Comparison of ENCODE assay signal across 10 cellular contexts in the genomic region with DNA sequence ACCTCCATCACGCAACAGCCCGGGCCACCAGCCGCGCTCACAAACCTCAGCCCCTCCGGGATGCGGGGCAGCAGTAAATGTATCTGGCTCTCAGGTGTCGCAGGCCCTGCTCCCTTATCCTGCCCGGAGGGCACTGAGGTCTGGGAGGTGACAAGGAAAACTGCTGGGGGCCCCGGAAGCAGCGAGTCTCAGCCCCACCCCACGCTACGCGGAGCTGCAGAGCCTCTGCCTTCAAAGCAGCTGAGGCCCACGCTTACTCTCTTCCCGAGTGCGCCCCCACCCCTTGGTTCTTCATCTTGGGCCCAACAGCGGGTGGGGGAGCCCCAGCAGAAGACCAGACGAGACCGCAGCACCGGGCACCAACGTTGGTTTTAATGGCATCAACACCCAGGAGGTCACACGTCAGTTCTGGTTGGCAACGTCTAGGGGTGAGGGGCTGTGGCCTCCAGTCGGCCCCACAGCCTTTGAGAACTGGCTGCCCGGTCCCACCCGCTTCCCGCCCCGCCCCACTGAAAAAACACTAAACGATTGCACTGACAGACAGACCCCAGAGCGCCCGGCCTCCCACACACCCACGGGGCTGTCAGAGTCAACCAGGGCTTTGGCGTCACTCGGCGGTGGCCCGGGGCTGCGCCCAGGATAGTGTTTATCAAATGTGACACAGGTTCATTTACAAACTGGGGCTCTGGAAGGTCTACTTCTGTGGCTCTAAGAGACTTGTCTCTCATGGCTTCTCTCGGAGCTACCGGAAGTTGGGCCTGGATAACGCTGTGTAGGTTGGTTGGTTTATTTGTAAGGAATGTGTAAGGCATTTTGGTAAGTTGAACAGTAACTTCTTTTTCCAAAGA. TPM values are rescaled to one million over a fixed set of nuclear protein-coding genes. Genes with fewer than 3 reads are reported as not detected.
DNase-seq lines count a peak whose midpoint lies in the region; ATAC-seq, FAIRE-seq and TF ChIP-seq lines count a peak whose summit lies in the region.
"Had no signal": no experiment of that assay in that cellular context is flagged by ENCODE, and none has a peak within 500 bp of the region (broad histone marks: within the 10 kb centered on the region; RNA-seq: fewer than 3 reads in every experiment).

No MANE protein-coding gene starts in this region.

- no peak overlapping the region for H2AFZ ChIP-seq in GM23338

- no peak for ATAC-seq in activated CD8-positive, alpha-beta T cell treated with anti-CD3 and anti-CD28 coated beads, Interleukin-2, amount 10 ng/mL, durations not matched to agents 7 days and 5 days
- ATAC-seq in gastrocnemius medialis (no peak), GM23338 (no peak)

- TF ChIP-seq CTCF in gastrocnemius medialis (IDR thresholded peaks at IDR 0.05 in 4 of 5, conservative IDR thresholded peaks at IDR 0.05 in 1 of 5), result no peak
- TF ChIP-seq CTCF in GM23338 (conservative IDR thresholded peaks at IDR 0.05; ENCODE audit: low read depth in 2 of 2), result no peak

- no peaks in the 10 kb centered on the region for H3K27me3 Mint-ChIP-seq in activated CD8-positive, alpha-beta T cell treated with anti-CD3 and anti-CD28 coated beads, Interleukin-2, amount 10 ng/mL, durations not matched to agents 7 days and 5 days (ENCODE audit: low read depth)
- H3K27me3 Mint-ChIP-seq in GM23338 (ENCODE audit: insufficient read depth, low read depth, poor library complexity), result peaks cover 16% of the 10 kb centered on the region

- no peaks in the 10 kb centered on the region for H3K9me3 ChIP-seq in gastrocnemius medialis

- no peak overlapping the region for H3K4me2 ChIP-seq in GM23338

- no peaks in the 10 kb centered on the region; the same call in 1 of the 2 replicates for H4K20me1 ChIP-seq in GM23338 (replicated peaks; ENCODE audit: insufficient read depth)

- no peaks in the 10 kb centered on the region for H3K27me3 ChIP-seq in gastrocnemius medialis
- H3K27me3 ChIP-seq in GM23338 (ENCODE audit: insufficient read depth), result no peaks in the 10 kb centered on the region
- H3K27me3 ChIP-seq: dorsolateral prefrontal cortex had no signal

- peaks cover 20% of the 10 kb centered on the region for H3K36me3 Mint-ChIP-seq in activated CD8-positive, alpha-beta T cell treated with anti-CD3 and anti-CD28 coated beads, Interleukin-2, amount 10 ng/mL, durations not matched to agents 7 days and 5 days (ENCODE audit: low read depth)
- H3K36me3 Mint-ChIP-seq in GM23338 (ENCODE audit: low read depth), result peaks cover 25% of the 10 kb centered on the region

- H3K4me3 ChIP-seq in gastrocnemius medialis (no peak overlapping the region), GM23338 (no peak overlapping the region)
- H3K4me3 ChIP-seq: dorsolateral prefrontal cortex had no signal

- H3F3A ChIP-seq in GM23338 (replicated peaks; ENCODE audit: low read depth), result 0 out of 2 replicates have a peak, but pooled peaks cover 7% of the 10 kb centered on the region

- H3K27ac ChIP-seq in gastrocnemius medialis (peak overlapping the region in 3 of 4 donors; percentile 30 to 54 (median 37)), GM23338 (ENCODE audit: low read depth) (no peak overlapping the region)

- H3K4me1 Mint-ChIP-seq in activated CD8-positive, alpha-beta T cell treated with anti-CD3 and anti-CD28 coated beads, Interleukin-2, amount 10 ng/mL, durations not matched to agents 7 days and 5 days (ENCODE audit: low read depth), result peaks cover 49% of the 10 kb centered on the region
- H3K4me1 Mint-ChIP-seq in GM23338, result peaks cover 4% of the 10 kb centered on the region

- DNase-seq in GM19239 (ENCODE audit: insufficient read length, low spot score) (peak; percentile 1), islet precursor cell (peak; percentile 54), gastrocnemius medialis (no peak), UCSD-AML1 (lab: John Stamatoyannopoulos, UW; ENCODE audit: unreplicated experiment) (no peak), GM23338 (ENCODE audit: low spot score) (no peak), medulla oblongata (ENCODE audit: extremely low spot score) (no peak), occipital lobe (lab: John Stamatoyannopoulos, UW) (no peak)
- no peak for DNase-seq in activated CD8-positive, alpha-beta T cell treated with anti-CD3 and anti-CD28 coated beads, Interleukin-2, amount 10 ng/mL, durations not matched to agents 7 days and 5 days
- DNase-seq: GF-D8 had no signal

- H3K9me2 ChIP-seq in GM23338 (ENCODE audit: insufficient read depth), result no peaks in the 10 kb centered on the region

- in situ Hi-C loops in gastrocnemius medialis (cut with MboI; ENCODE audit: low sequenced_read_pairs in 4 of 4), result no loop called here

- H3K27ac Mint-ChIP-seq in activated CD8-positive, alpha-beta T cell treated with anti-CD3 and anti-CD28 coated beads, Interleukin-2, amount 10 ng/mL, durations not matched to agents 7 days and 5 days, result peak overlapping the region; percentile 70
- H3K27ac Mint-ChIP-seq in GM23338, result no peak overlapping the region

- POLR2A ChIA-PET in activated CD8-positive, alpha-beta T cell treated with anti-CD3 and anti-CD28 coated beads, Interleukin-2, amount 10 ng/mL, durations not matched to agents 7 days and 5 days (lab: Charles Lee), result interaction anchor here (1.1 kb wide), 1 partner anchor 83 kb away, joined by 5 read pairs; a partner anchor contains a TSS

- FAIRE-seq in GM19239 (lab: Jason Lieb, UNC), result no peak

- H3K79me2 ChIP-seq in GM23338 (replicated peaks; ENCODE audit: insufficient read depth), result no peaks in the 10 kb centered on the region

- no peak overlapping the region for H3K4me3 Mint-ChIP-seq in activated CD8-positive, alpha-beta T cell treated with anti-CD3 and anti-CD28 coated beads, Interleukin-2, amount 10 ng/mL, durations not matched to agents 7 days and 5 days
- H3K4me3 Mint-ChIP-seq in GM23338, result no peak overlapping the region

- H3K4me1 ChIP-seq in gastrocnemius medialis (peaks cover 0 to 7% of the 10 kb centered on the region in 2 donors), GM23338 (ENCODE audit: insufficient read depth) (peaks cover 3% of the 10 kb centered on the region; the same call in 1 of the 2 replicates)

- H3K36me3 ChIP-seq in gastrocnemius medialis (peaks cover 0 to 4% of the 10 kb centered on the region in 2 donors), GM23338 (ENCODE audit: insufficient read depth) (0 out of 2 replicates have a peak, but pooled peaks cover 6% of the 10 kb centered on the region)

- H3K9me3 Mint-ChIP-seq in activated CD8-positive, alpha-beta T cell treated with anti-CD3 and anti-CD28 coated beads, Interleukin-2, amount 10 ng/mL, durations not matched to agents 7 days and 5 days (ENCODE audit: insufficient read depth), result no peaks in the 10 kb centered on the region
- H3K9me3 Mint-ChIP-seq in GM23338, result no peaks in the 10 kb centered on the region

- TF ChIP-seq POLR2A in gastrocnemius medialis (IDR thresholded peaks at IDR 0.05), result no peak

- CTCF ChIA-PET in activated CD8-positive, alpha-beta T cell treated with anti-CD3 and anti-CD28 coated beads, Interleukin-2, amount 10 ng/mL, durations not matched to agents 7 days and 5 days (lab: Charles Lee), result interaction anchor here (0.8 to 2.0 kb wide), 6 partner anchors 68 to 108 kb away, joined by 3 to 5 read pairs (median 5); a partner anchor contains a TSS

- intact Hi-C loops in gastrocnemius medialis (cut with DNase I; ENCODE audit: low total_unique reads), result loop anchor here (5.0 kb wide), 1 partner anchor 41 kb away; a partner anchor contains a TSS

TF ChIP-seq in GM23338, 12 proteins besides CTCF, POLR2A, EP300 and RAD21 (continues in another document):
- TF ChIP-seq, protein P1, sequence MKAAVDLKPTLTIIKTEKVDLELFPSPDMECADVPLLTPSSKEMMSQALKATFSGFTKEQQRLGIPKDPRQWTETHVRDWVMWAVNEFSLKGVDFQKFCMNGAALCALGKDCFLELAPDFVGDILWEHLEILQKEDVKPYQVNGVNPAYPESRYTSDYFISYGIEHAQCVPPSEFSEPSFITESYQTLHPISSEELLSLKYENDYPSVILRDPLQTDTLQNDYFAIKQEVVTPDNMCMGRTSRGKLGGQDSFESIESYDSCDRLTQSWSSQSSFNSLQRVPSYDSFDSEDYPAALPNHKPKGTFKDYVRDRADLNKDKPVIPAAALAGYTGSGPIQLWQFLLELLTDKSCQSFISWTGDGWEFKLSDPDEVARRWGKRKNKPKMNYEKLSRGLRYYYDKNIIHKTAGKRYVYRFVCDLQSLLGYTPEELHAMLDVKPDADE (IDR thresholded peaks at IDR 0.05), result no peak
- TF ChIP-seq JUNB (IDR thresholded peaks at IDR 0.05; ENCODE audit: unreplicated experiment), result no peak
- TF ChIP-seq ZNF331 (CRISPR knock-in tag; IDR thresholded peaks at IDR 0.05; ENCODE audit: low read depth), result no peak
- TF ChIP-seq ZNF114 (CRISPR knock-in tag; IDR thresholded peaks at IDR 0.05), result no peak
- no peak for TF ChIP-seq EZH2 (IDR thresholded peaks at IDR 0.05; ENCODE audit: low read depth, unreplicated experiment)
- TF ChIP-seq STAT1 (IDR thresholded peaks at IDR 0.05; ENCODE audit: unreplicated experiment), result no peak
- no peak for TF ChIP-seq CREB1 (CRISPR knock-in tag; IDR thresholded peaks at IDR 0.05; ENCODE audit: low read depth)

RNA-seq across cellular contexts. Expression of a gene that starts 43.7 kb away (rescaled TPM):
- 10 to 100 TPM; 59.0 to 63.6 TPM for total RNA-seq in activated CD8-positive, alpha-beta T cell treated with anti-CD3 and anti-CD28 coated beads, Interleukin-2, amount 10 ng/mL, durations not matched to agents 7 days and 5 days
- total RNA-seq in gastrocnemius medialis (100 to 1,000 TPM in 1 of 4 donors, 10 to 100 TPM in 3; 79.2 to 128 (median 88.5) TPM), occipital lobe (295 TPM)
- total RNA-seq in GM23338 (2014; rRNA removed; shearing (Covaris generic)), result 145 and 162 TPM in 2 replicates
- 456 and 459 TPM in 2 replicates for polyA plus RNA-seq in GM23338 (2016; fragmentation: Nextera tagmentation; extraction: Ambion mirVana)

Comparison
In these comparisons a context has a peak if more than half of its experiments do, and no peak if none do; other contexts are left out.
1. DNase-seq: peak in GM19239 (single experiment) and islet precursor cell (single experiment); none in activated CD8-positive, alpha-beta T cell treated with anti-CD3 and anti-CD28 coated beads, Interleukin-2, amount 10 ng/mL, durations not matched to agents 7 days and 5 days (single experiment), gastrocnemius medialis (0 of 2), UCSD-AML1 (single experiment), GM23338 (single experiment), medulla oblongata (single experiment) and occipital lobe (single experiment).